In the genomic region with DNA sequence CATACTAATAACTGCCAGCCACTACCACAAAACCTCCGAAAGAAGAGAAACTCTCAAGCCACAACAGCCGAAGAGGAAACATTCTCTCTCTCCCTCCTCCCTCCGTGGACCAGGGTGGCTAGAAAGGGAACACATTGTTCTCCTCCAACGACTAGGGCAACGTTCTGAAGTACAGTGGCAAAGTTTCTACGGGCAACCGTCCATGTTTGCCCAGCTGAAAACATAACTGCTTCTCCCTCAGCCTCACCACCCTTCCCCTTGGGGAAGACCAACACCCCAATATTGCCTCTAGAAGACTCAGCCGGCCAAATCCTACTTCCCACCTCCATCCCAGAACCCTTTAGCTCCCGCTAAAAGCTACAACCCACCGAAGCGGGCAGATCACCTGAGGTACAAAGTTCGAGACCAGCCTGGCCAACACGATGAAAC, we compare ENCODE assay signal across 1 cellular context.
A peak's percentile ranks its signal among the peaks of the same experiment; 100 is the strongest.
TF ChIP-seq lines count a peak whose summit lies in the region.

No MANE protein-coding gene starts in this region.

TF ChIP-seq in H1, 55 proteins besides CTCF, POLR2A, EP300 and RAD21 (continued from another document):
- TF ChIP-seq, protein P1, sequence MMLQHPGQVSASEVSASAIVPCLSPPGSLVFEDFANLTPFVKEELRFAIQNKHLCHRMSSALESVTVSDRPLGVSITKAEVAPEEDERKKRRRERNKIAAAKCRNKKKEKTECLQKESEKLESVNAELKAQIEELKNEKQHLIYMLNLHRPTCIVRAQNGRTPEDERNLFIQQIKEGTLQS (IDR thresholded peaks at IDR 0.05; ENCODE audit: insufficient read depth, low read depth, low read length) = no peak
- no peak for TF ChIP-seq BCL11A (IDR thresholded peaks at IDR 0.05; ENCODE audit: low read depth in 2 of 2, low read length in 2 of 2)
- peak; percentile 56; the same call in 1 of the 2 replicates for TF ChIP-seq POLR2AphosphoS5 (IDR thresholded peaks at IDR 0.05; ENCODE audit: low read depth, low read length)
- TF ChIP-seq POU5F1 (IDR thresholded peaks at IDR 0.05; ENCODE audit: low read depth, low read length) = no peak
- no peak for TF ChIP-seq RXRA (IDR thresholded peaks at IDR 0.05; ENCODE audit: insufficient read depth, low read depth, low read length)
- TF ChIP-seq GABPA (IDR thresholded peaks at IDR 0.05; ENCODE audit: borderline replicate concordance, insufficient read depth, low read length) = no peak
- TF ChIP-seq YY1 (IDR thresholded peaks at IDR 0.05; ENCODE audit: low read depth, low read length) = no peak
- no peak for TF ChIP-seq KDM4A (IDR thresholded peaks at IDR 0.05; ENCODE audit: low read depth, low read length, severe bottlenecking)
- TF ChIP-seq SP4 (IDR thresholded peaks at IDR 0.05; ENCODE audit: low read length) = no peak
TF ChIP-seq in H1: peak in this region for 2.
